ENCODE assay signal across 1 cellular context in genomic region chr12:96366255-96366654, GRCh38.
A peak's percentile ranks its signal among the peaks of the same experiment; 100 is the strongest.
TF ChIP-seq lines count a peak whose summit lies in the region.

No MANE protein-coding gene starts in this region.

TF ChIP-seq in K562, 482 proteins besides CTCF, POLR2A, EP300 and RAD21 (continued from another document and continues in another):
- TF ChIP-seq ZNF146 (CRISPR knock-in tag; IDR thresholded peaks at IDR 0.05; ENCODE audit: unreplicated experiment), result no peak
- TF ChIP-seq HIVEP1 (CRISPR knock-in tag; IDR thresholded peaks at IDR 0.05), result no peak
- TF ChIP-seq SPI1 (IDR thresholded peaks at IDR 0.05; ENCODE audit: borderline replicate concordance, low read depth, low read length), result no peak
- no peak for TF ChIP-seq E2F6 (IDR thresholded peaks at IDR 0.05; ENCODE audit: borderline replicate concordance in 1 of 2, extremely low read depth in 1 of 2, insufficient read depth in 1 of 2, insufficient read length in 1 of 2, low read depth in 1 of 2, low read length in 1 of 2, poor library complexity in 1 of 2, severe bottlenecking in 1 of 2)
- TF ChIP-seq ELK1 (CRISPR knock-in tag; IDR thresholded peaks at IDR 0.05), result no peak
- TF ChIP-seq, protein P1, sequence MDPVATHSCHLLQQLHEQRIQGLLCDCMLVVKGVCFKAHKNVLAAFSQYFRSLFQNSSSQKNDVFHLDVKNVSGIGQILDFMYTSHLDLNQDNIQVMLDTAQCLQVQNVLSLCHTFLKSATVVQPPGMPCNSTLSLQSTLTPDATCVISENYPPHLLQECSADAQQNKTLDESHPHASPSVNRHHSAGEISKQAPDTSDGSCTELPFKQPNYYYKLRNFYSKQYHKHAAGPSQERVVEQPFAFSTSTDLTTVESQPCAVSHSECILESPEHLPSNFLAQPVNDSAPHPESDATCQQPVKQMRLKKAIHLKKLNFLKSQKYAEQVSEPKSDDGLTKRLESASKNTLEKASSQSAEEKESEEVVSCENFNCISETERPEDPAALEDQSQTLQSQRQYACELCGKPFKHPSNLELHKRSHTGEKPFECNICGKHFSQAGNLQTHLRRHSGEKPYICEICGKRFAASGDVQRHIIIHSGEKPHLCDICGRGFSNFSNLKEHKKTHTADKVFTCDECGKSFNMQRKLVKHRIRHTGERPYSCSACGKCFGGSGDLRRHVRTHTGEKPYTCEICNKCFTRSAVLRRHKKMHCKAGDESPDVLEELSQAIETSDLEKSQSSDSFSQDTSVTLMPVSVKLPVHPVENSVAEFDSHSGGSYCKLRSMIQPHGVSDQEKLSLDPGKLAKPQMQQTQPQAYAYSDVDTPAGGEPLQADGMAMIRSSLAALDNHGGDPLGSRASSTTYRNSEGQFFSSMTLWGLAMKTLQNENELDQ (CRISPR knock-in tag; IDR thresholded peaks at IDR 0.05; ENCODE audit: borderline replicate concordance), result no peak
- TF ChIP-seq FOXJ3 (CRISPR knock-in tag; IDR thresholded peaks at IDR 0.05), result no peak
- no peak for TF ChIP-seq USF2 (CRISPR knock-in tag; IDR thresholded peaks at IDR 0.05)
- TF ChIP-seq FOXA1 (IDR thresholded peaks at IDR 0.05; ENCODE audit: borderline replicate concordance), result no peak
- TF ChIP-seq RBM14 (IDR thresholded peaks at IDR 0.05; ENCODE audit: borderline replicate concordance, insufficient read depth, low read depth, low read length), result no peak
- TF ChIP-seq SIX5 (IDR thresholded peaks at IDR 0.05; ENCODE audit: borderline replicate concordance in 1 of 2, insufficient read depth in 1 of 2, low read depth in 1 of 2, low read length in 2 of 2), result no peak
- TF ChIP-seq HMG20A (CRISPR knock-in tag; conservative IDR thresholded peaks at IDR 0.05), result no peak
- TF ChIP-seq MEIS2 (IDR thresholded peaks at IDR 0.05; ENCODE audit: partially characterized antibody), result peak; percentile 50
- TF ChIP-seq SIN3A (IDR thresholded peaks at IDR 0.05; ENCODE audit: borderline replicate concordance in 2 of 2, control insufficient read depth in 1 of 2, low read depth in 2 of 2, low read length in 2 of 2), result no peak
- no peak for TF ChIP-seq THAP12 (CRISPR knock-in tag; IDR thresholded peaks at IDR 0.05)
- no peak for TF ChIP-seq MYBL2 (IDR thresholded peaks at IDR 0.05; ENCODE audit: low read depth)
- no peak for TF ChIP-seq MYBL2 (CRISPR knock-in tag; IDR thresholded peaks at IDR 0.05; ENCODE audit: borderline replicate concordance)
- TF ChIP-seq, protein P2, sequence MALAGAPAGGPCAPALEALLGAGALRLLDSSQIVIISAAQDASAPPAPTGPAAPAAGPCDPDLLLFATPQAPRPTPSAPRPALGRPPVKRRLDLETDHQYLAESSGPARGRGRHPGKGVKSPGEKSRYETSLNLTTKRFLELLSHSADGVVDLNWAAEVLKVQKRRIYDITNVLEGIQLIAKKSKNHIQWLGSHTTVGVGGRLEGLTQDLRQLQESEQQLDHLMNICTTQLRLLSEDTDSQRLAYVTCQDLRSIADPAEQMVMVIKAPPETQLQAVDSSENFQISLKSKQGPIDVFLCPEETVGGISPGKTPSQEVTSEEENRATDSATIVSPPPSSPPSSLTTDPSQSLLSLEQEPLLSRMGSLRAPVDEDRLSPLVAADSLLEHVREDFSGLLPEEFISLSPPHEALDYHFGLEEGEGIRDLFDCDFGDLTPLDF (CRISPR knock-in tag; IDR thresholded peaks at IDR 0.05), result no peak
- no peak for TF ChIP-seq SIN3B (IDR thresholded peaks at IDR 0.05; ENCODE audit: low read depth)
- TF ChIP-seq ZNF75A (CRISPR knock-in tag; IDR thresholded peaks at IDR 0.05), result no peak
- no peak for TF ChIP-seq U2AF1 (optimal IDR thresholded peaks at IDR 0.05; ENCODE audit: low read depth, low read length)
- TF ChIP-seq ZNF23 (CRISPR knock-in tag; IDR thresholded peaks at IDR 0.05), result no peak
- TF ChIP-seq KDM1A (IDR thresholded peaks at IDR 0.05), result peak; percentile 40 to 55
- no peak for TF ChIP-seq EP400 (IDR thresholded peaks at IDR 0.05)
- no peak for TF ChIP-seq CLOCK (CRISPR knock-in tag; IDR thresholded peaks at IDR 0.05; ENCODE audit: borderline replicate concordance)
- no peak for TF ChIP-seq BCOR (IDR thresholded peaks at IDR 0.05)
- TF ChIP-seq GATA2 (CRISPR knock-in tag; IDR thresholded peaks at IDR 0.05), result no peak
- no peak for TF ChIP-seq NFATC3 (IDR thresholded peaks at IDR 0.05)
- no peak for TF ChIP-seq IFI16 (CRISPR knock-in tag; IDR thresholded peaks at IDR 0.05)
- TF ChIP-seq NCOA1 (IDR thresholded peaks at IDR 0.05; ENCODE audit: low read depth), result no peak
- no peak for TF ChIP-seq ZEB2 (IDR thresholded peaks at IDR 0.05)
- no peak for TF ChIP-seq CEBPB (tag; IDR thresholded peaks at IDR 0.05)
- TF ChIP-seq HSF4 (CRISPR knock-in tag; IDR thresholded peaks at IDR 0.05; ENCODE audit: borderline replicate concordance), result no peak
- 0 out of 2 replicates have a peak, but pooled peaks have one; percentile 36 for TF ChIP-seq TAL1 (IDR thresholded peaks at IDR 0.05)
- peak; percentile 53 for TF ChIP-seq CBFA2T3 (IDR thresholded peaks at IDR 0.05)
- no peak for TF ChIP-seq NONO (IDR thresholded peaks at IDR 0.05; ENCODE audit: low read depth in 2 of 2, low read length in 1 of 2)
- no peak for TF ChIP-seq POLR2B (IDR thresholded peaks at IDR 0.05; ENCODE audit: low read depth, partially characterized antibody)
- TF ChIP-seq TEAD4 (IDR thresholded peaks at IDR 0.05; ENCODE audit: low read length), result 0 out of 2 replicates have a peak, but pooled peaks have one; percentile 16
- TF ChIP-seq TEAD4 (CRISPR knock-in tag; IDR thresholded peaks at IDR 0.05; ENCODE audit: borderline replicate concordance), result no peak
- no peak for TF ChIP-seq MCM3 (IDR thresholded peaks at IDR 0.05)
- TF ChIP-seq SRF (CRISPR knock-in tag; IDR thresholded peaks at IDR 0.05), result no peak
- no peak for TF ChIP-seq FOXA3 (CRISPR knock-in tag; conservative IDR thresholded peaks at IDR 0.05 in 1 of 2, IDR thresholded peaks at IDR 0.05 in 1 of 2)
- TF ChIP-seq, protein P3, sequence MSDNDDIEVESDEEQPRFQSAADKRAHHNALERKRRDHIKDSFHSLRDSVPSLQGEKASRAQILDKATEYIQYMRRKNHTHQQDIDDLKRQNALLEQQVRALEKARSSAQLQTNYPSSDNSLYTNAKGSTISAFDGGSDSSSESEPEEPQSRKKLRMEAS (CRISPR knock-in tag; IDR thresholded peaks at IDR 0.05), result no peak
- TF ChIP-seq GABPB1 (CRISPR knock-in tag; IDR thresholded peaks at IDR 0.05), result no peak
- TF ChIP-seq ZNF354B (CRISPR knock-in tag; IDR thresholded peaks at IDR 0.05), result no peak
- no peak for TF ChIP-seq FIP1L1 (IDR thresholded peaks at IDR 0.05; ENCODE audit: low read depth, low read length, poor library complexity, severe bottlenecking)
- TF ChIP-seq ZNF212 (CRISPR knock-in tag; IDR thresholded peaks at IDR 0.05), result no peak
- TF ChIP-seq ZFX (CRISPR knock-in tag; IDR thresholded peaks at IDR 0.05), result no peak
- no peak for TF ChIP-seq DNMT1 (IDR thresholded peaks at IDR 0.05)
- no peak for TF ChIP-seq ZNF511 (CRISPR knock-in tag; IDR thresholded peaks at IDR 0.05)
- TF ChIP-seq EWSR1 (IDR thresholded peaks at IDR 0.05; ENCODE audit: borderline replicate concordance, low read depth, partially characterized antibody), result no peak
- TF ChIP-seq STAT5A (IDR thresholded peaks at IDR 0.05; ENCODE audit: borderline replicate concordance, low read length), result no peak
- no peak for TF ChIP-seq U2AF2 (optimal IDR thresholded peaks at IDR 0.05; ENCODE audit: low read depth, low read length)
- no peak for TF ChIP-seq PHB2 (IDR thresholded peaks at IDR 0.05; ENCODE audit: low read depth)
- no peak for TF ChIP-seq KLF10 (CRISPR knock-in tag; IDR thresholded peaks at IDR 0.05)
- TF ChIP-seq, protein P4, sequence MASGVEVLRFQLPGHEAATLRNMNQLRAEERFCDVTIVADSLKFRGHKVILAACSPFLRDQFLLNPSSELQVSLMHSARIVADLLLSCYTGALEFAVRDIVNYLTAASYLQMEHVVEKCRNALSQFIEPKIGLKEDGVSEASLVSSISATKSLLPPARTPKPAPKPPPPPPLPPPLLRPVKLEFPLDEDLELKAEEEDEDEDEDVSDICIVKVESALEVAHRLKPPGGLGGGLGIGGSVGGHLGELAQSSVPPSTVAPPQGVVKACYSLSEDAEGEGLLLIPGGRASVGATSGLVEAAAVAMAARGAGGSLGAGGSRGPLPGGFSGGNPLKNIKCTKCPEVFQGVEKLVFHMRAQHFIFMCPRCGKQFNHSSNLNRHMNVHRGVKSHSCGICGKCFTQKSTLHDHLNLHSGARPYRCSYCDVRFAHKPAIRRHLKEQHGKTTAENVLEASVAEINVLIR (CRISPR knock-in tag; IDR thresholded peaks at IDR 0.05), result no peak
- TF ChIP-seq, protein P5, sequence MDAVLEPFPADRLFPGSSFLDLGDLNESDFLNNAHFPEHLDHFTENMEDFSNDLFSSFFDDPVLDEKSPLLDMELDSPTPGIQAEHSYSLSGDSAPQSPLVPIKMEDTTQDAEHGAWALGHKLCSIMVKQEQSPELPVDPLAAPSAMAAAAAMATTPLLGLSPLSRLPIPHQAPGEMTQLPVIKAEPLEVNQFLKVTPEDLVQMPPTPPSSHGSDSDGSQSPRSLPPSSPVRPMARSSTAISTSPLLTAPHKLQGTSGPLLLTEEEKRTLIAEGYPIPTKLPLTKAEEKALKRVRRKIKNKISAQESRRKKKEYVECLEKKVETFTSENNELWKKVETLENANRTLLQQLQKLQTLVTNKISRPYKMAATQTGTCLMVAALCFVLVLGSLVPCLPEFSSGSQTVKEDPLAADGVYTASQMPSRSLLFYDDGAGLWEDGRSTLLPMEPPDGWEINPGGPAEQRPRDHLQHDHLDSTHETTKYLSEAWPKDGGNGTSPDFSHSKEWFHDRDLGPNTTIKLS (IDR thresholded peaks at IDR 0.05; ENCODE audit: borderline replicate concordance, low read depth), result no peak
- no peak for TF ChIP-seq ZNF431 (CRISPR knock-in tag; IDR thresholded peaks at IDR 0.05)
- TF ChIP-seq, protein P6, sequence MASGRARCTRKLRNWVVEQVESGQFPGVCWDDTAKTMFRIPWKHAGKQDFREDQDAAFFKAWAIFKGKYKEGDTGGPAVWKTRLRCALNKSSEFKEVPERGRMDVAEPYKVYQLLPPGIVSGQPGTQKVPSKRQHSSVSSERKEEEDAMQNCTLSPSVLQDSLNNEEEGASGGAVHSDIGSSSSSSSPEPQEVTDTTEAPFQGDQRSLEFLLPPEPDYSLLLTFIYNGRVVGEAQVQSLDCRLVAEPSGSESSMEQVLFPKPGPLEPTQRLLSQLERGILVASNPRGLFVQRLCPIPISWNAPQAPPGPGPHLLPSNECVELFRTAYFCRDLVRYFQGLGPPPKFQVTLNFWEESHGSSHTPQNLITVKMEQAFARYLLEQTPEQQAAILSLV (tag; IDR thresholded peaks at IDR 0.05), result no peak
- TF ChIP-seq NCOA2 (IDR thresholded peaks at IDR 0.05; ENCODE audit: partially characterized antibody in 2 of 2), result no peak
